ENCODE assay signal across 11 cellular contexts in the genomic region with DNA sequence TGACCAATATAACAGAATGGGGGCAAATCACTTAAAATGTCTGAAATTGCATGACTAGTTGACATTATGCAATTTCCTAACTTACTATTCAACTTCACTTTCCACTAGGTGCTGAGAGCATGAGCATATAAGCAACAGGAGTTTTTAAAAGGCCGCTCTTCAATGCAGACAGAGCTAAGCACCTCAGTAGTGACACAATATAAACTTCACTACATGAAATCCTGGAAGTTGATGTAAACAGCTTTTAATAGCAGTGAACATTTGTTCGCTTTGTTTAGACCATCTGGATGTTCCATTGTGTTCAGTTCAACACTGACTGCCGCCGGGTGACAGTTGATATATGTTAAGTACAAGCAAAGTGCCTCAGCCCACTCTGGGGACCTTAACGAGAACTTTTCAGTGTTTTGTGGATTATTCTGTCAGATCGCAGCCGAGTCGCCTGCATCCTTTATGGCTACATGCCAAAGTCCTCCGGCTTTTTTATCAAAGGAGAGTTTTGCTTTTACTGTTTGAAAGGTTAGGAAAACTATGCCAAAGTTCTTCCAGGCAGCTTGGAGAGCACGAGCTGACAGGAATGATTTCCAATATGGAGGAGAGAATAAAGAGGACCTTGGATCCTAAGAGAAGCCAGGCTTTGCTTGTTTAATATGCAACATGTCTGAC.
DNase-seq lines count a peak whose midpoint lies in the region; ATAC-seq and TF ChIP-seq lines count a peak whose summit lies in the region.
"Had no signal": no experiment of that assay in that cellular context is flagged by ENCODE, and none has a peak within 500 bp of the region (broad histone marks: within the 10 kb centered on the region; RNA-seq: fewer than 3 reads in every experiment).

No MANE protein-coding gene starts in this region.

- TF ChIP-seq CTCF in AG10803 (conservative IDR thresholded peaks at IDR 0.05; ENCODE audit: low read length) (0 out of 2 replicates have a peak, but pooled peaks have one; percentile 2), astrocyte of the cerebellum (IDR thresholded peaks at IDR 0.05; ENCODE audit: low read depth, low read length, missing control alignments) (no peak), WTC11 (IDR thresholded peaks at IDR 0.05) (no peak), osteocyte (IDR thresholded peaks at IDR 0.05) (no peak)

- H3K36me3 Mint-ChIP-seq in WTC11 (no peaks in the 10 kb centered on the region), osteocyte (ENCODE audit: unreplicated experiment) (no peaks in the 10 kb centered on the region)

- H3K27ac Mint-ChIP-seq in WTC11: no peak overlapping the region; the same call in 1 of the 2 replicates
- no peak overlapping the region for H3K27ac Mint-ChIP-seq in osteocyte (ENCODE audit: unreplicated experiment)
- H3K27ac Mint-ChIP-seq: progenitor cell of endocrine pancreas had no signal

- POLR2A ChIA-PET in WTC11 (lab: Charles Lee): no interaction called here

- no peaks in the 10 kb centered on the region for H3K27me3 Mint-ChIP-seq in WTC11 (ENCODE audit: low read depth)
- peaks cover 3% of the 10 kb centered on the region for H3K27me3 Mint-ChIP-seq in osteocyte (ENCODE audit: unreplicated experiment)
- H3K27me3 Mint-ChIP-seq: progenitor cell of endocrine pancreas had no signal

- H3K4me3 Mint-ChIP-seq in WTC11: no peak overlapping the region
- H3K4me3 Mint-ChIP-seq in osteocyte (ENCODE audit: unreplicated experiment): no peak overlapping the region

- H3K4me3 ChIP-seq in AG10803 (ENCODE audit: low read length): peak overlapping the region; percentile 46
- H3K4me3 ChIP-seq in astrocyte of the cerebellum (ENCODE audit: low read depth, low read length): peak overlapping the region; percentile 13
- H3K4me3 ChIP-seq: thoracic aorta had no signal

- CTCF ChIA-PET in WTC11 (lab: Charles Lee): no interaction called here

- ATAC-seq in WTC11: no peak
- no peak for ATAC-seq in GM21619 (IDR thresholded peaks at IDR 0.05; ENCODE audit: unreplicated experiment)

- in situ Hi-C loops in astrocyte of the cerebellum (cut with HindIII; ENCODE audit: low sequenced_read_pairs): no loop called here

- H3K4me1 Mint-ChIP-seq in WTC11: peaks cover 10% of the 10 kb centered on the region
- peaks cover 6% of the 10 kb centered on the region for H3K4me1 Mint-ChIP-seq in osteocyte (ENCODE audit: unreplicated experiment)

- H3K9me3 Mint-ChIP-seq in WTC11: no peaks in the 10 kb centered on the region
- no peaks in the 10 kb centered on the region for H3K9me3 Mint-ChIP-seq in osteocyte (ENCODE audit: unreplicated experiment)

- DNase-seq in AG10803 (ENCODE audit: low read depth): no peak
- peak; percentile 3 for DNase-seq in NCI-H1092 (lab: John Stamatoyannopoulos, UW)
- no peak for DNase-seq in astrocyte of the cerebellum (ENCODE audit: low read depth)
- DNase-seq in medulla oblongata (ENCODE audit: extremely low spot score): peak; percentile 12
- no peak for DNase-seq in middle frontal gyrus (ENCODE audit: extremely low spot score, low spot score)
- no peak for DNase-seq in WTC11 (ENCODE audit: low spot score)
- no peak for DNase-seq in osteocyte (ENCODE audit: extremely low spot score, unreplicated experiment)
- DNase-seq: Peyer's patch had no signal

TF ChIP-seq in WTC11, 78 proteins besides CTCF, POLR2A, EP300 and RAD21:
- TF ChIP-seq MXD4 (CRISPR knock-in tag; IDR thresholded peaks at IDR 0.05; ENCODE audit: borderline replicate concordance): no peak
- TF ChIP-seq GRHL2 (CRISPR knock-in tag; IDR thresholded peaks at IDR 0.05; ENCODE audit: insufficient replicate concordance, severe bottlenecking): no peak
- no peak for TF ChIP-seq HMGA2 (CRISPR knock-in tag; IDR thresholded peaks at IDR 0.05)
- no peak for TF ChIP-seq CDX4 (CRISPR knock-in tag; IDR thresholded peaks at IDR 0.05; ENCODE audit: borderline replicate concordance)
- TF ChIP-seq, protein P1, sequence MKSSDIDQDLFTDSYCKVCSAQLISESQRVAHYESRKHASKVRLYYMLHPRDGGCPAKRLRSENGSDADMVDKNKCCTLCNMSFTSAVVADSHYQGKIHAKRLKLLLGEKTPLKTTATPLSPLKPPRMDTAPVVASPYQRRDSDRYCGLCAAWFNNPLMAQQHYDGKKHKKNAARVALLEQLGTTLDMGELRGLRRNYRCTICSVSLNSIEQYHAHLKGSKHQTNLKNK (CRISPR knock-in tag; IDR thresholded peaks at IDR 0.05): no peak
- no peak for TF ChIP-seq TCF7 (CRISPR knock-in tag; IDR thresholded peaks at IDR 0.05; ENCODE audit: low read depth)
- no peak for TF ChIP-seq ATF1 (CRISPR knock-in tag; IDR thresholded peaks at IDR 0.05)
TF ChIP-seq in WTC11: peak in this region for 0.

Comparison
In these comparisons a context has a peak if more than half of its experiments do, and no peak if none do; other contexts are left out.
1. DNase-seq: peak in NCI-H1092 (single experiment) and medulla oblongata (single experiment); none in AG10803 (single experiment), astrocyte of the cerebellum (single experiment), middle frontal gyrus (single experiment), WTC11 (single experiment) and osteocyte (single experiment).